24 cellular contexts compared by ENCODE assay signal in the genomic region with DNA sequence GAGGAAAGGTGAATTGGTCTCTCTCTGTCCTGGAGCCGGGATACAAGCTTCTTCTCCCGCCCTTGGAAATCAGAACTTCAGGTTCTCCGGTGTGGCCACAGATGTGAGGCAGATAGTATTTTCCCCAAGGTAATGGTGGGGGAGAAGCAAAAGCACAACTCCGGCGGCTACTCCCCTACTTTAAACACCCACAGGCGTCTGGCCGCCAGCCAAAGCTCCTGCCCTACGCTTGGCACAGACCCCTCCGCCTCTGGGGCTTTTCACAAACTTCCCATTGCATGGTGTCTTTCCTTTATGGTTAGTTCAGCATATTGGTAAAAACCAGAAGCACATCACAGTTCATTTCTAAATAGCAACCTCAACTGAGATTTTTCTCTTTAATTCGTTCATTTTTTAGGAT. TPM values are rescaled to one million over a fixed set of nuclear protein-coding genes. Genes with fewer than 3 reads are reported as not detected.
"Had no signal": no experiment of that assay in that cellular context is flagged by ENCODE, and none has a peak within 500 bp of the region (broad histone marks: within the 10 kb centered on the region; RNA-seq: fewer than 3 reads in every experiment).

No MANE protein-coding gene starts in this region.

- H3K9me3 Mint-ChIP-seq: activated naive CD4-positive, alpha-beta T cell treated with anti-CD3 and anti-CD28 coated beads for 36 hours; activated naive CD8-positive, alpha-beta T cell treated with anti-CD3 and anti-CD28 coated beads, Interleukin-2, amount 50 U/mL, for 24 hours; activated T-cell treated with anti-CD3 and anti-CD28 coated beads, Interleukin-2, amount 50 U/mL, for 4 hours had no signal

- H3K27me3 ChIP-seq: right atrium auricular region, upper lobe of left lung had no signal

- H3K9me3 ChIP-seq: right atrium auricular region, upper lobe of left lung had no signal

- H3K4me1 ChIP-seq: right atrium auricular region, upper lobe of left lung had no signal

- H3K27ac ChIP-seq: coronary artery, right atrium auricular region, upper lobe of left lung, VCaP had no signal

- H3K36me3 ChIP-seq: right atrium auricular region, upper lobe of left lung had no signal

- ATAC-seq: activated naive CD8-positive, alpha-beta T cell treated with anti-CD3 and anti-CD28 coated beads, Interleukin-2, amount 50 U/mL, for 24 hours; activated T-cell treated with anti-CD3 and anti-CD28 coated beads, Interleukin-2, amount 50 U/mL, for 4 hours; left lobe of liver; stimulated activated naive CD8-positive, alpha-beta T cell treated with anti-CD3 and anti-CD28 coated beads, Interleukin-15, Interleukin-2, amounts not matched to agents 100 U/mL and 50 U/mL, for 24 hours; T-helper 17 cell had no signal

- H3K4me3 ChIP-seq: coronary artery, right atrium auricular region, upper lobe of left lung had no signal

- DNase-seq: activated CD4-positive, alpha-beta T cell treated with anti-CD3 and anti-CD28 coated beads, Interleukin-2, amount 50 U/mL, for 1 hour; activated CD4-positive, CD25-positive, alpha-beta regulatory T cell treated with anti-CD3 and anti-CD28 coated beads, Interleukin-2, amount 50 U/mL, for 72 hours; activated CD8-positive, alpha-beta memory T cell treated with anti-CD3 and anti-CD28 coated beads, Interleukin-2, amount 50 U/mL, for 4 hours; activated naive CD4-positive, alpha-beta T cell treated with anti-CD3 and anti-CD28 coated beads for 36 hours; activated naive CD8-positive, alpha-beta T cell treated with anti-CD3 and anti-CD28 coated beads, Interleukin-2, amount 50 U/mL, for 24 hours; activated T-cell treated with anti-CD3 and anti-CD28 coated beads, Interleukin-2, amount 50 U/mL, for 4 hours; anterior cingulate cortex; erythroblast; foreskin melanocyte; glutamatergic neuron; hippocampal formation; islet precursor cell; stimulated activated naive CD8-positive, alpha-beta T cell treated with anti-CD3 and anti-CD28 coated beads, Interleukin-15, Interleukin-2, amounts not matched to agents 100 U/mL and 50 U/mL, for 24 hours; T-helper 17 cell had no signal

- H3K27ac Mint-ChIP-seq: activated naive CD4-positive, alpha-beta T cell treated with anti-CD3 and anti-CD28 coated beads for 36 hours; activated naive CD8-positive, alpha-beta T cell treated with anti-CD3 and anti-CD28 coated beads, Interleukin-2, amount 50 U/mL, for 24 hours; progenitor cell of endocrine pancreas; T-helper 17 cell had no signal

RNA-seq across cellular contexts. Expression of gene B4GALNT2, which starts 39.4 kb away (rescaled TPM):
- total RNA-seq: activated T-cell treated with anti-CD3 and anti-CD28 coated beads, Interleukin-2, amount 50 U/mL, for 4 hours; lung microvascular endothelial cell; omental fat pad; right atrium auricular region; skeletal muscle tissue had no signal
- polyA plus RNA-seq: neural cell had no signal
